Comparison of ENCODE assay signal across 9 cellular contexts in genomic region chr19:36420961-36421748, GRCh38. TPM values are rescaled to one million over a fixed set of nuclear protein-coding genes. Genes with fewer than 3 reads are reported as not detected.
A peak's percentile ranks its signal among the peaks of the same experiment; 100 is the strongest.
DNase-seq lines count a peak whose midpoint lies in the region; ATAC-seq and TF ChIP-seq lines count a peak whose summit lies in the region.
"Had no signal": no experiment of that assay in that cellular context is flagged by ENCODE, and none has a peak within 500 bp of the region (broad histone marks: within the 10 kb centered on the region; RNA-seq: fewer than 3 reads in every experiment).

No MANE protein-coding gene starts in this region.

- TF ChIP-seq POLR2A in heart left ventricle (IDR thresholded peaks at IDR 0.05), result peak in 1 of 2 donors; percentile 14

- H3K36me3 ChIP-seq in heart left ventricle, result no peaks in the 10 kb centered on the region

- peak overlapping the region in 10 of 12 donors; percentile 4 to 68 (median 41) for H3K27ac ChIP-seq in heart left ventricle

- WGBS in heart left ventricle, 4 donors, result 6 to 12% (median 7%) methylated on average over 39 to 61 of the region's 61 CpGs

- no peaks in the 10 kb centered on the region for H3K27me3 ChIP-seq in heart left ventricle

- peak overlapping the region; percentile 24 to 77 (median 56) for H3K4me3 ChIP-seq in heart left ventricle

- H3K27ac Mint-ChIP-seq in activated T-cell treated with anti-CD3 and anti-CD28 coated beads, Interleukin-2, amount 50 U/mL, for 72 hours, result no peak overlapping the region

- intact Hi-C loops in heart left ventricle (cut with DNase I), result loop anchor here in 2 of 10 donors (5.0 to 10.0 kb wide), 2 partner anchors 44 to 64 kb away; partner anchors contain the start of genes ZFP14 (in 1 of the 2) and ZNF566 (in 1 of the 2)

- H3K9me3 ChIP-seq in heart left ventricle, result peaks cover 0 to 21% (median 0%) of the 10 kb centered on the region in 12 donors

- peaks cover 23% of the 10 kb centered on the region for H3K4me1 Mint-ChIP-seq in activated T-cell treated with anti-CD3 and anti-CD28 coated beads, Interleukin-2, amount 50 U/mL, for 72 hours (ENCODE audit: low read depth)

- H3K36me3 Mint-ChIP-seq in activated T-cell treated with anti-CD3 and anti-CD28 coated beads, Interleukin-2, amount 50 U/mL, for 72 hours (ENCODE audit: insufficient read depth in 2 of 2), result peaks cover 17 to 36% of the 10 kb centered on the region in 2 donors

- peaks cover 5 to 12% of the 10 kb centered on the region in 2 donors for H3K9me3 Mint-ChIP-seq in activated T-cell treated with anti-CD3 and anti-CD28 coated beads, Interleukin-2, amount 50 U/mL, for 72 hours

- DNase-seq in EL, result peak; percentile 45
- no peak for DNase-seq in activated T-cell treated with anti-CD3 and anti-CD28 coated beads, Interleukin-2, amount 50 U/mL, for 72 hours
- DNase-seq in heart left ventricle, result peak; percentile 18 to 70 (median 35)
- DNase-seq in putamen (ENCODE audit: low spot score), result peak; percentile 14
- DNase-seq in GM19238 (ENCODE audit: insufficient read length, low spot score), result no peak

- peak in 3 of 12 donors; percentile 17 to 26 (median 26) for TF ChIP-seq CTCF in heart left ventricle (IDR thresholded peaks at IDR 0.05)

- peaks cover 27% of the 10 kb centered on the region for H3K27me3 Mint-ChIP-seq in activated T-cell treated with anti-CD3 and anti-CD28 coated beads, Interleukin-2, amount 50 U/mL, for 72 hours (ENCODE audit: low read depth)

- peaks cover 5 to 24% (median 15%) of the 10 kb centered on the region in 12 donors for H3K4me1 ChIP-seq in heart left ventricle

- no peak for ATAC-seq in activated T-cell treated with anti-CD3 and anti-CD28 coated beads, Interleukin-2, amount 50 U/mL, for 72 hours (replicated peaks in 1 of 2)
- ATAC-seq in heart left ventricle (peak in 3 of 4 donors; percentile 59 to 72 (median 67)), GM21576 (IDR thresholded peaks at IDR 0.05; ENCODE audit: unreplicated experiment) (no peak), HG03571 (IDR thresholded peaks at IDR 0.05; ENCODE audit: unreplicated experiment) (no peak), HG03432 (IDR thresholded peaks at IDR 0.05; ENCODE audit: unreplicated experiment) (no peak)
- ATAC-seq: activated CD4-positive, CD25-positive, alpha-beta regulatory T cell treated with anti-CD3 and anti-CD28 coated beads, Interleukin-2, amount 50 U/mL, for 24 hours had no signal

- H3K4me3 Mint-ChIP-seq in activated T-cell treated with anti-CD3 and anti-CD28 coated beads, Interleukin-2, amount 50 U/mL, for 72 hours, result peak overlapping the region; percentile 73 to 78

RNA-seq across cellular contexts. Expression of gene ZFP82, which starts 2.7 kb away (rescaled TPM):
- 1 to 10 TPM; 5.8 to 7.8 TPM for total RNA-seq in activated T-cell treated with anti-CD3 and anti-CD28 coated beads, Interleukin-2, amount 50 U/mL, for 72 hours
- total RNA-seq in heart left ventricle, result 1 to 10 TPM; 3.4 to 5.3 (median 4.0) TPM
- 1 to 10 TPM; 2.2 to 3.0 TPM for polyA plus RNA-seq in heart left ventricle

RNA-seq across cellular contexts. Expression of gene ZFP14, which starts 42.2 kb away (rescaled TPM):
- 1 to 10 TPM; 2.4 to 2.7 TPM for total RNA-seq in activated T-cell treated with anti-CD3 and anti-CD28 coated beads, Interleukin-2, amount 50 U/mL, for 72 hours
- total RNA-seq in heart left ventricle, result 1 to 10 TPM; 1.3 to 5.1 (median 2.2) TPM
- polyA plus RNA-seq in heart left ventricle, result 1 to 10 TPM in 1 of 2 donors, under 1 TPM in 1; 0.79 to 1.8 TPM

Comparison
In these comparisons a context has a peak if more than half of its experiments do, and no peak if none do; other contexts are left out.
1. DNase-seq: peak in EL (single experiment), heart left ventricle (5 of 5) and putamen (single experiment); none in activated T-cell treated with anti-CD3 and anti-CD28 coated beads, Interleukin-2, amount 50 U/mL, for 72 hours (0 of 2) and GM19238 (single experiment).
2. ATAC-seq: peak in heart left ventricle (3 of 4); none in activated T-cell treated with anti-CD3 and anti-CD28 coated beads, Interleukin-2, amount 50 U/mL, for 72 hours (0 of 2), GM21576 (single experiment), HG03571 (single experiment) and HG03432 (single experiment).